Comparison of ENCODE assay signal across 9 cellular contexts in the genomic region with DNA sequence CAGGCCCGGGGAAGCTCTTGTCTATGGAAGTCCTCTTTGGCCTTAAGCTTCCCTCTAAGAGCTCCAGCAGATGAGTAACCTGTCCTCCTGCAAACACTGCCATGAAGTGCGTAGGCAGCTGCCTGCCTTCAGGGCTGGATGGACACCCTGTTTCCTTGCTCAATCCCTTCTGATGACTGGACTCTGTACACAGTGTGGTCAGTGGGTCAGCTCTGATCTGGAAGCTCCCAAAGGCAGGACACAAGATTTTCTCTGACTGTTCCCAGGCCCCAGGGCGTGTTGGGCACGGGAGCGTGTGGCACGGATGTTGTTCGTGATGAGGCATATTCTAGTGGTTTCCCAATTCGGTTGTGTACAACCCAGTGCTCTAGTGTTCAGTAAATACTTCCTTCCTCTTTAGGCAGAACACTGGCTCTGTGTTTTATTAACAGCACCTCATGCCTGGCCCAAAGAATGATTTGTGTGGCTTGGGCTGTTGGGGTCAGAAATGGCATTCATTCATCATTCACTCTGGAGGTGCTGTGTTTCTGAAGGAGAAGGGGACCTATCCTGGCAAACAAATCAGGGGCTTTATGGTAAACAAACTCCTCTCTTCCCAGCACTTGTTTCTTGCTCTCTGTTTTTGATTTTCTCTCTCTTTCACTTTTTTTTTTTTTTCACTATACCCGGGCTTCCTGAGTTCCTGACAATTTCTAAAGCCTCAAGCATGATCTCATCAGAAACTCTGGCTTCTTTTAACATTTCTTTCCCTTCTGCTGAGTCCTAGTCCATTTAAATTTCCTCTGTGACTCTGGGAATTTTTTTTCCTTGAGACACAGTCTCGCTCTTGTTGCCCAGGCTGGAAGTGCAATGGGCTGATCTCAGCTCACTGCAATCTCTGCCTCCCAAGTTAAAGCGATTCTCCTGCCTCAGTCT. TPM values are rescaled to one million over a fixed set of nuclear protein-coding genes. Genes with fewer than 3 reads are reported as not detected.
DNase-seq lines count a peak whose midpoint lies in the region; ATAC-seq, FAIRE-seq and TF ChIP-seq lines count a peak whose summit lies in the region.
"Had no signal": no experiment of that assay in that cellular context is flagged by ENCODE, and none has a peak within 500 bp of the region (broad histone marks: within the 10 kb centered on the region; RNA-seq: fewer than 3 reads in every experiment).

No MANE protein-coding gene starts in this region.

- peak; percentile 86 for ATAC-seq in left lobe of liver
- ATAC-seq in HG02885 (IDR thresholded peaks at IDR 0.05; ENCODE audit: poor library complexity, unreplicated experiment), result no peak

- peaks cover 63% of the 10 kb centered on the region for H3K4me1 Mint-ChIP-seq in activated CD4-positive, alpha-beta T cell treated with anti-CD3 and anti-CD28 coated beads, Interleukin-2, amount 10 ng/mL, durations not matched to agents 24 days and 14 days

- H3K27me3 ChIP-seq in suprapubic skin, result no peaks in the 10 kb centered on the region

- H3K4me3 ChIP-seq in astrocyte of the spinal cord (ENCODE audit: low read depth, low read length) (no peak overlapping the region), suprapubic skin (no peak overlapping the region)

- peaks cover 5% of the 10 kb centered on the region for H3K36me3 Mint-ChIP-seq in activated CD4-positive, alpha-beta T cell treated with anti-CD3 and anti-CD28 coated beads, Interleukin-2, amount 10 ng/mL, durations not matched to agents 24 days and 14 days (ENCODE audit: low read depth)

- in situ Hi-C loops in astrocyte of the spinal cord (cut with HindIII; ENCODE audit: low sequenced_read_pairs), result no loop called here

- no peaks in the 10 kb centered on the region for H3K36me3 ChIP-seq in suprapubic skin

- no peak for TF ChIP-seq CTCF in astrocyte of the spinal cord (IDR thresholded peaks at IDR 0.05; ENCODE audit: low read depth, low read length)
- TF ChIP-seq CTCF in suprapubic skin (IDR thresholded peaks at IDR 0.05), result no peak

- WGBS in suprapubic skin, result 31% methylated on average over 11 of the region's 11 CpGs

- H3K27me3 Mint-ChIP-seq in activated CD4-positive, alpha-beta T cell treated with anti-CD3 and anti-CD28 coated beads, Interleukin-2, amount 10 ng/mL, durations not matched to agents 24 days and 14 days, result no peaks in the 10 kb centered on the region

- H3K4me3 Mint-ChIP-seq in activated CD4-positive, alpha-beta T cell treated with anti-CD3 and anti-CD28 coated beads, Interleukin-2, amount 10 ng/mL, durations not matched to agents 24 days and 14 days, result peak overlapping the region; percentile 71

- H3K9me3 ChIP-seq in suprapubic skin, result no peaks in the 10 kb centered on the region

- peaks cover 4% of the 10 kb centered on the region for H3K9me3 Mint-ChIP-seq in activated CD4-positive, alpha-beta T cell treated with anti-CD3 and anti-CD28 coated beads, Interleukin-2, amount 10 ng/mL, durations not matched to agents 24 days and 14 days

- DNase-seq in activated CD4-positive, alpha-beta T cell treated with anti-CD3 and anti-CD28 coated beads, Interleukin-2, amount 10 ng/mL, durations not matched to agents 24 days and 14 days, result peak; percentile 85
- no peak for DNase-seq in activated CD4-positive, alpha-beta T cell treated with anti-CD3 and anti-CD28 coated beads, Interleukin-2, amount 50 U/mL, for 1 hour
- DNase-seq in NOMO-1 treated with dmso at 0.1 percent for 144 hours (lab: John Stamatoyannopoulos, UW; ENCODE audit: unreplicated experiment) (peak; percentile 76), astrocyte of the spinal cord (ENCODE audit: low read depth, low spot score) (peak; percentile 52), left lobe of liver (ENCODE audit: low spot score) (peak; percentile 96), suprapubic skin (ENCODE audit: low spot score in 2 of 2) (peak in 1 of 2 donors; percentile 87), frontal cortex (ENCODE audit: low spot score in 2 of 2) (no peak)

- no peak for TF ChIP-seq POLR2A in suprapubic skin (IDR thresholded peaks at IDR 0.05)

- no peak for TF ChIP-seq EP300 in suprapubic skin (IDR thresholded peaks at IDR 0.05)

- no peak for FAIRE-seq in frontal cortex (lab: Jason Lieb, UNC)

- intact Hi-C loops in activated CD4-positive, alpha-beta T cell treated with anti-CD3 and anti-CD28 coated beads, Interleukin-2, amount 10 ng/mL, durations not matched to agents 24 days and 14 days (cut with micrococcal nuclease), result no loop called here

- peak overlapping the region; percentile 76 for H3K27ac ChIP-seq in suprapubic skin
- H3K27ac ChIP-seq: C4-2B had no signal

- H3K4me1 ChIP-seq in suprapubic skin, result peaks cover 18% of the 10 kb centered on the region

- H3K27ac Mint-ChIP-seq in activated CD4-positive, alpha-beta T cell treated with anti-CD3 and anti-CD28 coated beads, Interleukin-2, amount 10 ng/mL, durations not matched to agents 24 days and 14 days, result peak overlapping the region; percentile 87

RNA-seq across cellular contexts. Expression of a gene that starts 12.0 kb away (rescaled TPM):
- 35.0 and 42.4 TPM in 2 replicates for total RNA-seq in activated CD4-positive, alpha-beta T cell treated with anti-CD3 and anti-CD28 coated beads, Interleukin-2, amount 10 ng/mL, durations not matched to agents 24 days and 14 days
- 12.4 TPM for total RNA-seq in left lobe of liver
- total RNA-seq in suprapubic skin, result 1 to 10 TPM in 3 of 4 donors, under 1 TPM in 1; 0.85 to 3.4 (median 1.3) TPM
- total RNA-seq in frontal cortex, result 18.3 TPM

RNA-seq across cellular contexts. Expression of a gene that starts 12.9 kb away (rescaled TPM):
- total RNA-seq in activated CD4-positive, alpha-beta T cell treated with anti-CD3 and anti-CD28 coated beads, Interleukin-2, amount 10 ng/mL, durations not matched to agents 24 days and 14 days, result 184 and 189 TPM in 2 replicates
- total RNA-seq in left lobe of liver (23.8 TPM), suprapubic skin (10 to 100 TPM; 24.8 to 42.7 (median 35.6) TPM), frontal cortex (3.3 TPM)

RNA-seq across cellular contexts. Expression of a gene that starts 55.8 kb away (rescaled TPM):
- 2.2 and 2.5 TPM in 2 replicates for total RNA-seq in activated CD4-positive, alpha-beta T cell treated with anti-CD3 and anti-CD28 coated beads, Interleukin-2, amount 10 ng/mL, durations not matched to agents 24 days and 14 days
- 2.6 TPM for total RNA-seq in left lobe of liver
- 1 to 10 TPM; 2.3 to 3.1 (median 2.7) TPM for total RNA-seq in suprapubic skin
- 6.9 TPM for total RNA-seq in frontal cortex

Comparison
In these comparisons a context has a peak if more than half of its experiments do, and no peak if none do; other contexts are left out.
1. DNase-seq: peak in activated CD4-positive, alpha-beta T cell treated with anti-CD3 and anti-CD28 coated beads, Interleukin-2, amount 10 ng/mL, durations not matched to agents 24 days and 14 days (single experiment), NOMO-1 treated with dmso at 0.1 percent for 144 hours (single experiment), astrocyte of the spinal cord (single experiment) and left lobe of liver (single experiment); none in activated CD4-positive, alpha-beta T cell treated with anti-CD3 and anti-CD28 coated beads, Interleukin-2, amount 50 U/mL, for 1 hour (single experiment) and frontal cortex (0 of 2).